Comparison of ENCODE assay signal across 16 cellular contexts in genomic region chr5:131902266-131902665, GRCh38. TPM values are rescaled to one million over a fixed set of nuclear protein-coding genes. Genes with fewer than 3 reads are reported as not detected.
"Had no signal": no experiment of that assay in that cellular context is flagged by ENCODE, and none has a peak within 500 bp of the region (broad histone marks: within the 10 kb centered on the region; RNA-seq: fewer than 3 reads in every experiment).

No MANE protein-coding gene starts in this region.

RNA-seq across cellular contexts. Expression of gene MEIKIN, which starts 43.2 kb away (rescaled TPM):
- total RNA-seq: ascending aorta, cardiac muscle cell, chondrocyte, endothelial cell of umbilical vein, fibroblast of lung, fibroblast of villous mesenchyme, hepatocyte, left cardiac atrium, left ventricle myocardium superior, lung microvascular endothelial cell, mucosa of gallbladder, pulmonary artery endothelial cell, right atrium auricular region, transverse colon, urinary bladder had no signal
- polyA plus RNA-seq: cardiac muscle cell, endothelial cell of umbilical vein, fibroblast of lung, hepatocyte, keratinocyte, urinary bladder had no signal
